Comparison of ENCODE assay signal across 8 cellular contexts in the genomic region with DNA sequence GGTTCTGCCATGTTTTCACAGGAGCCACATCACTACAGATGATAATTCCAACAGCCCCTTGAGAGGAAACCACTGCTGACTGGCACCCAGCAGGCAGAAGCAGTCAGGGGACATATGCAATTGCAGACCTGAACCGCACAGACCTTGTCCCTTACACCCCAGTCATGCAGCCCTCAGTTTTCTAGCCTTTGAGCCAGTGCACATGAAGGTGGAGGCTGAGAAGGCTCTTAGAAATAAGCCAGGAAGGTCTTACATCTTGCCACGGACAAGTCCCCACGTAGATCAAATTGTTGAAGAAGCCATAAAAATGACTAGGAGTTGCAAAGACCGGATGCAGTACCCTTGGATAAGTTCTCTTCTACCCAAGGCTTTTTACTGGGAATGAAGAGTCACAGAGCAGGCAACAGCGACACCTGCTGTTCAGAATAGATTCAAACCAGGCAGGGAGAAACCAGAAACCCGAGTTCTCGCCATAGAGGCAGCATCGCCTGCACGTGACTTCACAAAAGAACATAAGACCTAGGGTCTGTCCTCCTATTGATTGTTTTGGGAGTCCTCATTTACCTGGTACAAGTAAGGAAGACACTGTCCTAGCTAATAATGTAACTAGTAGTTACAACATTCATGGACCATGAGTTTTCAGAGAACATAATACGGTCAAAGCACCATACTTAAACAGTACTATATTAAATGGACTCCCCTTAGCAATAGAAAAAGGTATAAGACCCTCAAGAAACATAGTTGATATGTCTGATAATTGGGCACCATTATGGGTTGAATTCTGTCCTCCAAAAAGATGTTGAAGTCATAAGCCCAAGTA. TPM values are rescaled to one million over a fixed set of nuclear protein-coding genes. Genes with fewer than 3 reads are reported as not detected.
DNase-seq lines count a peak whose midpoint lies in the region; ATAC-seq, FAIRE-seq and TF ChIP-seq lines count a peak whose summit lies in the region.

No MANE protein-coding gene starts in this region.

- peak; percentile 86 for TF ChIP-seq CTCF in AG09319 (IDR thresholded peaks at IDR 0.05; ENCODE audit: low read depth, low read length)
- TF ChIP-seq CTCF in gastroesophageal sphincter (IDR thresholded peaks at IDR 0.05): peak; percentile 85 to 91 (median 90)
- TF ChIP-seq CTCF in parathyroid adenoma (IDR thresholded peaks at IDR 0.05): peak; percentile 92

- WGBS in gastroesophageal sphincter (ENCODE audit: low coverage in 1 of 2), 2 donors: 3 to 33% methylated on average over 3 to 7 of the region's 10 CpGs

- H3K79me2 ChIP-seq in parathyroid adenoma: peaks cover 9% of the 10 kb centered on the region

- H3K4me3 ChIP-seq in gastroesophageal sphincter (no peak overlapping the region), parathyroid adenoma (ENCODE audit: low read depth, low read length) (no peak overlapping the region)

- peak; percentile 39 for DNase-seq in AG09319 (ENCODE audit: extremely low read depth, low read depth)
- peak; percentile 85 to 90 for DNase-seq in Kasumi-1 (lab: John Stamatoyannopoulos, UW)
- peak; percentile 65 for DNase-seq in RKO (ENCODE audit: low spot score)
- DNase-seq in activated effector memory CD4-positive, alpha-beta T cell treated with Interleukin-2 at 50 U/mL for 16 hours: peak; percentile 21
- DNase-seq in urothelium cell line (ENCODE audit: low spot score): peak; percentile 68

- H3K9ac ChIP-seq in parathyroid adenoma: no peak overlapping the region

- ATAC-seq in GM18870 (IDR thresholded peaks at IDR 0.05; ENCODE audit: unreplicated experiment) (peak; percentile 50), gastroesophageal sphincter (peak; percentile 62)

- H3K27me3 ChIP-seq in gastroesophageal sphincter: peaks cover 10% of the 10 kb centered on the region
- H3K27me3 ChIP-seq in parathyroid adenoma (ENCODE audit: control insufficient read depth, insufficient read depth, low read length): no peaks in the 10 kb centered on the region

- H3K36me3 ChIP-seq in gastroesophageal sphincter (no peaks in the 10 kb centered on the region), parathyroid adenoma (ENCODE audit: control insufficient read depth, insufficient read depth, low read length) (no peaks in the 10 kb centered on the region)

- FAIRE-seq in urothelium cell line (lab: Jason Lieb, UNC): no peak

- no peak overlapping the region for H2AFZ ChIP-seq in parathyroid adenoma

- H3K9me3 ChIP-seq in gastroesophageal sphincter (no peaks in the 10 kb centered on the region), parathyroid adenoma (ENCODE audit: control insufficient read depth, low read length) (no peaks in the 10 kb centered on the region)

- H3K27ac ChIP-seq in gastroesophageal sphincter: no peak overlapping the region
- no peak overlapping the region for H3K27ac ChIP-seq in parathyroid adenoma

- no peak overlapping the region for H3K4me2 ChIP-seq in parathyroid adenoma (ENCODE audit: low read length)

- H3K4me1 ChIP-seq in gastroesophageal sphincter (peaks cover 0 to 6% (median 0%) of the 10 kb centered on the region in 3 donors), parathyroid adenoma (no peaks in the 10 kb centered on the region)

- no peak for TF ChIP-seq EP300 in gastroesophageal sphincter (IDR thresholded peaks at IDR 0.05)

- TF ChIP-seq POLR2A in gastroesophageal sphincter (IDR thresholded peaks at IDR 0.05): no peak

RNA-seq across cellular contexts. Expression of gene STEAP1B, which starts 11.1 kb away (rescaled TPM):
- 1 to 10 TPM in 1 of 4 donors, under 1 TPM in 2, not detected in 1; 0.66 to 2.8 (median 0.67) TPM for total RNA-seq in gastroesophageal sphincter

Comparison
In these comparisons a context has a peak if more than half of its experiments do, and no peak if none do; other contexts are left out.
1. DNase-seq: peak in every context shown above with its lines; median percentile 88 in Kasumi-1; 68 in urothelium cell line; 65 in RKO; 39 in AG09319; 21 in activated effector memory CD4-positive, alpha-beta T cell treated with Interleukin-2 at 50 U/mL for 16 hours.